In the genomic region with DNA sequence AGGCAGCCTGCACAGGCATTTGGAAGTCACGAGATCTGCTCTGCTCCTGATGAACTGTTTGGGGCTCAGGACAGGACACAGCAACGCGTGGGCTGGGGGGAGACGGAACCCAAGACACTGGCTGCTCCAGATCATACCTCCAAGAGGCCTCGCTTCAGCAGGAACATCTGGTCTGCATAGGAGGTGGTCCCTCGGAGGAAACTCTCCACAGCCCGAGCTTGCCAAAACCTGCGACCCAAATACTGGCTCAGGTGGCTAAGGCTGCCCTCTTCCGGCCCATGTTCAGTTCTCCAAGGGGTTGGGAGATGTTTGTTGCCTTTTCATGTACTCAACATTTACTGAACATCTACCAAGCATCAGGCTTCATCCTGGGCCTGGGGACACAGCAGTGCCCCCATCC, we compare ENCODE assay signal across 21 cellular contexts. TPM values are rescaled to one million over a fixed set of nuclear protein-coding genes. Genes with fewer than 3 reads are reported as not detected.
DNase-seq lines count a peak whose midpoint lies in the region; ATAC-seq, FAIRE-seq and TF ChIP-seq lines count a peak whose summit lies in the region.
"Had no signal": no experiment of that assay in that cellular context is flagged by ENCODE, and none has a peak within 500 bp of the region (broad histone marks: within the 10 kb centered on the region; RNA-seq: fewer than 3 reads in every experiment).

No MANE protein-coding gene starts in this region.

- TF ChIP-seq POLR2A in K562 (conservative IDR thresholded peaks at IDR 0.05) (no peak), gastrocnemius medialis (IDR thresholded peaks at IDR 0.05) (no peak)

- intact Hi-C loops in K562 (cut with micrococcal nuclease) (no loop called here), right cardiac atrium (cut with DNase I) (no loop called here), gastrocnemius medialis (cut with DNase I; ENCODE audit: low total_unique reads) (no loop called here)

- 84% methylated on average over 9 of the region's 9 CpGs for WGBS in K562 (ENCODE audit: insufficient coverage, low coverage, missing lambda C conversion rate)
- WGBS in right cardiac atrium, result 86% methylated on average over 9 of the region's 9 CpGs

- H3K9me1 ChIP-seq in K562 (ENCODE audit: control insufficient read depth, insufficient read depth, low read length), result no peaks in the 10 kb centered on the region

- POLR2A ChIA-PET in K562 (lab: Yijun Ruan, JAX), result no interaction called here

- H3K9ac ChIP-seq in K562 (ENCODE audit: insufficient read depth in 1 of 2, low read depth in 2 of 2, low read length in 2 of 2), result 0 out of 4 replicates have a peak overlapping the region, but pooled peaks of 1 of the 2 experiments have one; percentile 14

- no peak for TF ChIP-seq EP300 in K562 (IDR thresholded peaks at IDR 0.05; ENCODE audit: low read length)

- no peaks in the 10 kb centered on the region for H3K79me2 ChIP-seq in K562 (ENCODE audit: control insufficient read depth, insufficient read depth, low read length)

- peak; percentile 42 for DNase-seq in H7
- no peak for DNase-seq in K562 (ENCODE audit: extremely low read depth in 1 of 4, low spot score in 3 of 4)
- peak in 2 of 3 donors; percentile 21 to 38 for DNase-seq in right cardiac atrium
- DNase-seq in gastrocnemius medialis, result peak; percentile 0 to 27
- no peak for DNase-seq in NCI-H69 (lab: John Stamatoyannopoulos, UW)
- no peak for DNase-seq in activated CD4-positive, alpha-beta T cell treated with anti-CD3 and anti-CD28 coated beads for 1 hour
- DNase-seq: activated CD4-positive, alpha-beta T cell treated with anti-CD3 and anti-CD28 coated beads, Interleukin-2, amount 50 U/mL, for 1 hour; activated naive CD4-positive, alpha-beta T cell treated with anti-CD3 and anti-CD28 coated beads, Interleukin-2, amount 50 U/mL, for 16 hours; CD4-positive, alpha-beta memory T cell; colonic mucosa; GF-D8; MM.1S; NCI-H1436; SHP77 treated with DMSO at 0.1 percent for 48 hours; stimulated activated CD4-positive, alpha-beta T cell treated with anti-CD3 and anti-CD28 coated beads, Interleukin-15, amount 100 ng/mL, for 24 hours had no signal

- FAIRE-seq in K562 (lab: Jason Lieb, UNC), result no peak
- FAIRE-seq: endometrium, GM19239 had no signal

- H3K4me3 ChIP-seq in H7 (ENCODE audit: insufficient read depth, low read depth, low read length) (no peak overlapping the region), K562 (no peak overlapping the region), right cardiac atrium (ENCODE audit: low read length) (no peak overlapping the region), gastrocnemius medialis (no peak overlapping the region)
- H3K4me3 ChIP-seq: colonic mucosa, left lung, mucosa of descending colon had no signal

- H3K27ac ChIP-seq in K562 (ENCODE audit: extremely low read depth, low read depth, low read length), result no peak overlapping the region
- H3K27ac ChIP-seq in right cardiac atrium (ENCODE audit: low read length), result no peak overlapping the region
- H3K27ac ChIP-seq in gastrocnemius medialis, result peak overlapping the region; percentile 84 to 95 (median 88)
- H3K27ac ChIP-seq: colonic mucosa, left lung, neutrophil had no signal

- no peak for TF ChIP-seq RAD21 in K562 (CRISPR knock-in tag; conservative IDR thresholded peaks at IDR 0.05 in 1 of 2, IDR thresholded peaks at IDR 0.05 in 1 of 2)

- CTCF ChIA-PET in K562 (lab: Yijun Ruan, JAX; ENCODE audit: low intra/inter-chr PET ratio), result no interaction called here

- no peaks in the 10 kb centered on the region for H3K27me3 ChIP-seq in H7 (ENCODE audit: control insufficient read depth, insufficient read depth, low read length)
- H3K27me3 ChIP-seq in K562 (ENCODE audit: control insufficient read depth in 2 of 2, insufficient read depth in 2 of 2, low read length in 2 of 2), result no peaks in the 10 kb centered on the region
- no peaks in the 10 kb centered on the region for H3K27me3 ChIP-seq in right cardiac atrium (ENCODE audit: control insufficient read depth, insufficient read depth)
- H3K27me3 ChIP-seq in gastrocnemius medialis, result no peaks in the 10 kb centered on the region
- H3K27me3 ChIP-seq: colonic mucosa, left lung, neutrophil had no signal

- peaks cover 0 to 5% of the 10 kb centered on the region in 2 experiments; a peak in 1 of 5 replicates for H3K4me1 ChIP-seq in K562 (replicated peaks in 1 of 2; ENCODE audit: control insufficient read depth in 2 of 2, insufficient read depth in 2 of 2, low read length in 2 of 2)
- peaks cover 2% of the 10 kb centered on the region for H3K4me1 ChIP-seq in right cardiac atrium (ENCODE audit: control insufficient read depth, insufficient read depth, low read length)
- peaks cover 9 to 13% of the 10 kb centered on the region in 2 donors for H3K4me1 ChIP-seq in gastrocnemius medialis
- H3K4me1 ChIP-seq: colonic mucosa had no signal

- H3K4me2 ChIP-seq in K562 (ENCODE audit: insufficient read depth, low read length), result no peak overlapping the region

- BruUV-seq in K562 (replicated peaks; lab: Mats Ljungman, UMichigan), result no TSS peak

- H4K20me1 ChIP-seq in K562 (replicated peaks; ENCODE audit: control insufficient read depth, insufficient read depth, low read length), result no peaks in the 10 kb centered on the region

- no peak overlapping the region for H2AFZ ChIP-seq in K562 (ENCODE audit: low read depth, low read length)

- TF ChIP-seq CTCF in K562 (IDR thresholded peaks at IDR 0.05 in 2 of 3, conservative IDR thresholded peaks at IDR 0.05 in 1 of 3; ENCODE audit: insufficient read depth in 2 of 3, low read depth in 1 of 3, low read length in 3 of 3) (no peak), gastrocnemius medialis (IDR thresholded peaks at IDR 0.05 in 4 of 5, conservative IDR thresholded peaks at IDR 0.05 in 1 of 5) (no peak)

- peaks cover 87% of the 10 kb centered on the region for H3K36me3 ChIP-seq in H7 (replicated peaks; ENCODE audit: control insufficient read depth, insufficient read depth, low read length)
- peaks cover 99% of the 10 kb centered on the region; the same call in 2 of the 3 replicates for H3K36me3 ChIP-seq in K562 (ENCODE audit: control insufficient read depth, insufficient read depth, low read length)
- H3K36me3 ChIP-seq in gastrocnemius medialis, result peaks cover 0 to 88% of the 10 kb centered on the region in 2 donors

- in situ Hi-C loops in K562 (cut with MboI) (no loop called here), gastrocnemius medialis (cut with MboI; ENCODE audit: low sequenced_read_pairs in 4 of 4) (no loop called here)

- no peak for ATAC-seq in K562
- ATAC-seq in right cardiac atrium, result no peak
- ATAC-seq in gastrocnemius medialis, result no peak
- no peak for ATAC-seq in GM21360 (IDR thresholded peaks at IDR 0.05; ENCODE audit: unreplicated experiment)
- ATAC-seq: left lung, mucosa of descending colon had no signal

- no peaks in the 10 kb centered on the region for H3K9me3 ChIP-seq in K562 (replicated peaks; ENCODE audit: control insufficient read depth, insufficient read depth, low read depth, low read length)
- no peaks in the 10 kb centered on the region for H3K9me3 ChIP-seq in right cardiac atrium (ENCODE audit: control insufficient read depth, low read length)
- H3K9me3 ChIP-seq in gastrocnemius medialis, result no peaks in the 10 kb centered on the region
- H3K9me3 ChIP-seq: colonic mucosa, left lung, mucosa of descending colon, neutrophil had no signal

TF ChIP-seq in K562, 482 proteins besides CTCF, POLR2A, EP300 and RAD21 (continues in another document):
- TF ChIP-seq SNIP1 (IDR thresholded peaks at IDR 0.05; ENCODE audit: low read depth), result no peak

RNA-seq across cellular contexts. Expression of a gene that starts 51.7 kb away (rescaled TPM):
- 0.10 and 0.18 TPM in 2 replicates for total RNA-seq in H7 (2014; rRNA removed; shearing (Covaris generic))
- total RNA-seq in K562 (2011; cell fraction: chromatin; rRNA removed; ENCODE audit: low replicate concordance), result 2.0 and 2.6 TPM in 2 replicates
- total RNA-seq in K562 (2011; cell fraction: nucleolus; rRNA removed), result 1.2 TPM in 2 replicates
- 1.3 and 1.8 TPM in 2 replicates for total RNA-seq in K562 (2011; cell fraction: nucleoplasm; rRNA removed)
- 0.14 TPM in 1 of 2 replicates, not detected in the other for total RNA-seq in K562 (2014; rRNA removed)
- total RNA-seq in K562 (2014; rRNA removed; fragmentation: Illumina TruSeq; extraction: Trizol), result not detected in 2 replicates
- 0.11 TPM in 1 of 2 replicates, not detected in the other for total RNA-seq in K562 (2015; rRNA removed; fragmentation: Illumina TruSeq; extraction: Trizol)
- 0.11 and 0.13 TPM in 2 replicates for total RNA-seq in K562 (2021)
- polyA plus RNA-seq in K562 (2011; rRNA removed), result 0.22 and 0.37 TPM in 2 replicates
- 0.22 and 0.32 TPM in 2 replicates for polyA plus RNA-seq in K562 (2011; cell fraction: cytosol; rRNA removed)
- 0.80 and 1.3 TPM in 2 replicates for polyA plus RNA-seq in K562 (2011; cell fraction: nucleus; rRNA removed)
- polyA plus RNA-seq in K562 (2012), result 0.27 and 0.65 TPM in 2 replicates
- polyA plus RNA-seq in K562 (2014; fragmentation: Illumina TruSeq; extraction: Trizol), result 0.06 and 0.07 TPM in 2 replicates
- not detected for polyA plus RNA-seq in K562 (2014; fragmentation: Nextera tagmentation; extraction: Ambion mirVana)
- polyA plus RNA-seq in K562 (2014; rRNA removed), result 0.09 and 0.34 TPM in 2 replicates
- not detected in 2 replicates for polyA minus RNA-seq in K562 (2011; rRNA and poly(A)+ RNA removed)
- polyA minus RNA-seq in K562 (2011; cell fraction: cytosol; rRNA and poly(A)+ RNA removed), result not detected in 2 replicates
- polyA minus RNA-seq in K562 (2011; cell fraction: nucleus; rRNA and poly(A)+ RNA removed), result 0.56 and 0.67 TPM in 2 replicates
- 100 to 1,000 TPM in 2 of 4 donors, 10 to 100 TPM in 2; 43.3 to 134 (median 99.2) TPM for total RNA-seq in right cardiac atrium
- polyA plus RNA-seq in right cardiac atrium, result 125 TPM
- 1 to 10 TPM; 1.6 to 8.5 (median 3.3) TPM for total RNA-seq in gastrocnemius medialis

RNA-seq across cellular contexts. Expression of a gene that starts 51.8 kb away (rescaled TPM):
- 72.2 and 75.2 TPM in 2 replicates for total RNA-seq in H7 (2014; rRNA removed; shearing (Covaris generic))
- total RNA-seq in K562 (2011; cell fraction: chromatin; rRNA removed; ENCODE audit: low replicate concordance), result 117 and 229 TPM in 2 replicates
- total RNA-seq in K562 (2011; cell fraction: nucleolus; rRNA removed), result 129 and 153 TPM in 2 replicates
- total RNA-seq in K562 (2011; cell fraction: nucleoplasm; rRNA removed), result 124 and 131 TPM in 2 replicates
- 89.4 and 96.2 TPM in 2 replicates for total RNA-seq in K562 (2014; rRNA removed)
- total RNA-seq in K562 (2014; rRNA removed; fragmentation: Illumina TruSeq; extraction: Trizol), result 67.1 and 71.3 TPM in 2 replicates
- total RNA-seq in K562 (2015; rRNA removed; fragmentation: Illumina TruSeq; extraction: Trizol), result 70.3 and 75.8 TPM in 2 replicates
- 85.7 and 93.2 TPM in 2 replicates for total RNA-seq in K562 (2021)
- polyA plus RNA-seq in K562 (2011; rRNA removed), result 165 and 169 TPM in 2 replicates
- polyA plus RNA-seq in K562 (2011; cell fraction: cytosol; rRNA removed), result 144 and 148 TPM in 2 replicates
- 503 and 533 TPM in 2 replicates for polyA plus RNA-seq in K562 (2011; cell fraction: nucleus; rRNA removed)
- 78.3 and 89.2 TPM in 2 replicates for polyA plus RNA-seq in K562 (2012)
- 102 and 107 TPM in 2 replicates for polyA plus RNA-seq in K562 (2014; fragmentation: Illumina TruSeq; extraction: Trizol)
- polyA plus RNA-seq in K562 (2014; fragmentation: Nextera tagmentation; extraction: Ambion mirVana), result 10 to 100 TPM; 18.4 to 40.4 TPM
- polyA plus RNA-seq in K562 (2014; rRNA removed), result 114 and 130 TPM in 2 replicates
- 71.0 and 82.8 TPM in 2 replicates for polyA minus RNA-seq in K562 (2011; rRNA and poly(A)+ RNA removed)
- 36.4 and 44.4 TPM in 2 replicates for polyA minus RNA-seq in K562 (2011; cell fraction: cytosol; rRNA and poly(A)+ RNA removed)
- 69.3 and 97.7 TPM in 2 replicates for polyA minus RNA-seq in K562 (2011; cell fraction: nucleus; rRNA and poly(A)+ RNA removed)
- 10 to 100 TPM; 23.6 to 32.6 (median 26.3) TPM for total RNA-seq in right cardiac atrium
- polyA plus RNA-seq in right cardiac atrium, result 37.7 TPM
- 10 to 100 TPM; 14.1 to 33.0 (median 23.8) TPM for total RNA-seq in gastrocnemius medialis

Comparison
In these comparisons a context has a peak if more than half of its experiments do, and no peak if none do; other contexts are left out.
1. DNase-seq: peak in H7 (single experiment), right cardiac atrium (2 of 3) and gastrocnemius medialis (2 of 2); none in K562 (0 of 4), NCI-H69 (single experiment) and activated CD4-positive, alpha-beta T cell treated with anti-CD3 and anti-CD28 coated beads for 1 hour (single experiment).
2. H3K27ac ChIP-seq: peak in gastrocnemius medialis (4 of 4); none in K562 (single experiment) and right cardiac atrium (single experiment).
3. RNA of a gene that starts 51.7 kb away (total RNA-seq): 43.3 to 134 TPM in right cardiac atrium; 1.6 to 8.5 TPM in gastrocnemius medialis, 0.11 to 2.6 TPM in K562 and 0.10 to 0.18 TPM in H7; every median in the first group is over 4 times any median in the second.